1 cellular context compared by ENCODE assay signal in the genomic region with DNA sequence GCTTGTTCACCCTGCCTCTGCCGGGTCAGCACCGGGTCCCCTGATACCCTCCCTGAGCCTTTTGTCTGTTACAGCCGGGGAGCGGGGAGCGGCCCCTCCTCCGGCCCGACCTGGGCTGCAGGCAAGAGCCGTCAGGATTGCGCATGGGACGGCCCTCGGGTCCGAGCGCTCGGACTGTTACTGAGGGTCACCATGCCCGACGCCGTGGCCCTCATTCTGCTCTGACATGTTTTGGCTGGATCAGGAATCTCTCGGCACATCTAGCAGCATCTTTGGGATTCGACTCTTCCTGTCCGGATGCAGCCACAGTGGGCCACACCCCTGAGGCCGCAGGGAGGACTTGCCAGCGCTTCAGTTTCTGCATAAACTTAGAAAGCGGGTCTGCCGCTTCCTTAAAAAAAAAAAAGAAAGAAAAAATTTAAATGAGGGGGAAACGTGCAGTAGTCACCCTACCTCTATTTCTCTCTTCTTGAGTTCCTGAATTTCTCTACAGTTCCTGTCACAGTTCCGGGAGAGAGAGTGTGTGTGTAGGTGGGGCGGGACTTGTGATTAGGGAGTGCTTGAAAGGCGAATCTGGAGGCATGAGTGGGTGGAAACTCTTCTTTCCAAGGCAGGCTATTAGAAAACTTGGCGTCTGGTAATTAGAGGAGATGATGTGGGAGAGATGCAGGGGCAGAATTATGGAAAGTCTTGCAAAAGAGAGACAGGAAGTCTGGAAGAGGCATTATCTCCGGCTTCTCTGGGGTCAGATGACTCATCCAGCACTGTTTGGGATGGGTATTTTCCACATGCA.
TF ChIP-seq lines count a peak whose summit lies in the region.

No MANE protein-coding gene starts in this region.

TF ChIP-seq in HEK293, 187 proteins besides CTCF, POLR2A, EP300 and RAD21 (continued from another document and continues in another):
- TF ChIP-seq, protein P1, sequence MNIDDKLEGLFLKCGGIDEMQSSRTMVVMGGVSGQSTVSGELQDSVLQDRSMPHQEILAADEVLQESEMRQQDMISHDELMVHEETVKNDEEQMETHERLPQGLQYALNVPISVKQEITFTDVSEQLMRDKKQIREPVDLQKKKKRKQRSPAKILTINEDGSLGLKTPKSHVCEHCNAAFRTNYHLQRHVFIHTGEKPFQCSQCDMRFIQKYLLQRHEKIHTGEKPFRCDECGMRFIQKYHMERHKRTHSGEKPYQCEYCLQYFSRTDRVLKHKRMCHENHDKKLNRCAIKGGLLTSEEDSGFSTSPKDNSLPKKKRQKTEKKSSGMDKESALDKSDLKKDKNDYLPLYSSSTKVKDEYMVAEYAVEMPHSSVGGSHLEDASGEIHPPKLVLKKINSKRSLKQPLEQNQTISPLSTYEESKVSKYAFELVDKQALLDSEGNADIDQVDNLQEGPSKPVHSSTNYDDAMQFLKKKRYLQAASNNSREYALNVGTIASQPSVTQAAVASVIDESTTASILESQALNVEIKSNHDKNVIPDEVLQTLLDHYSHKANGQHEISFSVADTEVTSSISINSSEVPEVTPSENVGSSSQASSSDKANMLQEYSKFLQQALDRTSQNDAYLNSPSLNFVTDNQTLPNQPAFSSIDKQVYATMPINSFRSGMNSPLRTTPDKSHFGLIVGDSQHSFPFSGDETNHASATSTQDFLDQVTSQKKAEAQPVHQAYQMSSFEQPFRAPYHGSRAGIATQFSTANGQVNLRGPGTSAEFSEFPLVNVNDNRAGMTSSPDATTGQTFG (tag by site-specific recombination; IDR thresholded peaks at IDR 0.05; ENCODE audit: borderline replicate concordance): no peak
- no peak for TF ChIP-seq ZNF626 (tag by site-specific recombination; IDR thresholded peaks at IDR 0.05)
- TF ChIP-seq, protein P2, sequence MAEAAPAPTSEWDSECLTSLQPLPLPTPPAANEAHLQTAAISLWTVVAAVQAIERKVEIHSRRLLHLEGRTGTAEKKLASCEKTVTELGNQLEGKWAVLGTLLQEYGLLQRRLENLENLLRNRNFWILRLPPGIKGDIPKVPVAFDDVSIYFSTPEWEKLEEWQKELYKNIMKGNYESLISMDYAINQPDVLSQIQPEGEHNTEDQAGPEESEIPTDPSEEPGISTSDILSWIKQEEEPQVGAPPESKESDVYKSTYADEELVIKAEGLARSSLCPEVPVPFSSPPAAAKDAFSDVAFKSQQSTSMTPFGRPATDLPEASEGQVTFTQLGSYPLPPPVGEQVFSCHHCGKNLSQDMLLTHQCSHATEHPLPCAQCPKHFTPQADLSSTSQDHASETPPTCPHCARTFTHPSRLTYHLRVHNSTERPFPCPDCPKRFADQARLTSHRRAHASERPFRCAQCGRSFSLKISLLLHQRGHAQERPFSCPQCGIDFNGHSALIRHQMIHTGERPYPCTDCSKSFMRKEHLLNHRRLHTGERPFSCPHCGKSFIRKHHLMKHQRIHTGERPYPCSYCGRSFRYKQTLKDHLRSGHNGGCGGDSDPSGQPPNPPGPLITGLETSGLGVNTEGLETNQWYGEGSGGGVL (tag by site-specific recombination; IDR thresholded peaks at IDR 0.05): peak; percentile 30; the same call in 1 of the 2 replicates
- TF ChIP-seq, protein P3, sequence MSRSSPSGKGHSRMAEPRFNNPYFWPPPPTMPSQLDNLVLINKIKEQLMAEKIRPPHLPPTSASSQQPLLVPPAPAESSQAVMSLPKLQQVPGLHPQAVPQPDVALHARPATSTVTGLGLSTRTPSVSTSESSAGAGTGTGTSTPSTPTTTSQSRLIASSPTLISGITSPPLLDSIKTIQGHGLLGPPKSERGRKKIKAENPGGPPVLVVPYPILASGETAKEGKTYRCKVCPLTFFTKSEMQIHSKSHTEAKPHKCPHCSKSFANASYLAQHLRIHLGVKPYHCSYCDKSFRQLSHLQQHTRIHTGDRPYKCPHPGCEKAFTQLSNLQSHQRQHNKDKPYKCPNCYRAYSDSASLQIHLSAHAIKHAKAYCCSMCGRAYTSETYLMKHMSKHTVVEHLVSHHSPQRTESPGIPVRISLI (tag by site-specific recombination; IDR thresholded peaks at IDR 0.05): no peak
- TF ChIP-seq TCF7L2 (IDR thresholded peaks at IDR 0.05; ENCODE audit: borderline replicate concordance, low read depth, low read length): no peak
- TF ChIP-seq, protein P4, sequence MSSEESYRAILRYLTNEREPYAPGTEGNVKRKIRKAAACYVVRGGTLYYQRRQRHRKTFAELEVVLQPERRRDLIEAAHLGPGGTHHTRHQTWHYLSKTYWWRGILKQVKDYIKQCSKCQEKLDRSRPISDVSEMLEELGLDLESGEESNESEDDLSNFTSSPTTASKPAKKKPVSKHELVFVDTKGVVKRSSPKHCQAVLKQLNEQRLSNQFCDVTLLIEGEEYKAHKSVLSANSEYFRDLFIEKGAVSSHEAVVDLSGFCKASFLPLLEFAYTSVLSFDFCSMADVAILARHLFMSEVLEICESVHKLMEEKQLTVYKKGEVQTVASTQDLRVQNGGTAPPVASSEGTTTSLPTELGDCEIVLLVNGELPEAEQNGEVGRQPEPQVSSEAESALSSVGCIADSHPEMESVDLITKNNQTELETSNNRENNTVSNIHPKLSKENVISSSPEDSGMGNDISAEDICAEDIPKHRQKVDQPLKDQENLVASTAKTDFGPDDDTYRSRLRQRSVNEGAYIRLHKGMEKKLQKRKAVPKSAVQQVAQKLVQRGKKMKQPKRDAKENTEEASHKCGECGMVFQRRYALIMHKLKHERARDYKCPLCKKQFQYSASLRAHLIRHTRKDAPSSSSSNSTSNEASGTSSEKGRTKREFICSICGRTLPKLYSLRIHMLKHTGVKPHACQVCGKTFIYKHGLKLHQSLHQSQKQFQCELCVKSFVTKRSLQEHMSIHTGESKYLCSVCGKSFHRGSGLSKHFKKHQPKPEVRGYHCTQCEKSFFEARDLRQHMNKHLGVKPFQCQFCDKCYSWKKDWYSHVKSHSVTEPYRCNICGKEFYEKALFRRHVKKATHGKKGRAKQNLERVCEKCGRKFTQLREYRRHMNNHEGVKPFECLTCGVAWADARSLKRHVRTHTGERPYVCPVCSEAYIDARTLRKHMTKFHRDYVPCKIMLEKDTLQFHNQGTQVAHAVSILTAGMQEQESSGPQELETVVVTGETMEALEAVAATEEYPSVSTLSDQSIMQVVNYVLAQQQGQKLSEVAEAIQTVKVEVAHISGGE (tag by site-specific recombination; conservative IDR thresholded peaks at IDR 0.05; ENCODE audit: low read depth): peak; percentile 64; the same call in 1 of the 2 replicates
- TF ChIP-seq, protein P5, sequence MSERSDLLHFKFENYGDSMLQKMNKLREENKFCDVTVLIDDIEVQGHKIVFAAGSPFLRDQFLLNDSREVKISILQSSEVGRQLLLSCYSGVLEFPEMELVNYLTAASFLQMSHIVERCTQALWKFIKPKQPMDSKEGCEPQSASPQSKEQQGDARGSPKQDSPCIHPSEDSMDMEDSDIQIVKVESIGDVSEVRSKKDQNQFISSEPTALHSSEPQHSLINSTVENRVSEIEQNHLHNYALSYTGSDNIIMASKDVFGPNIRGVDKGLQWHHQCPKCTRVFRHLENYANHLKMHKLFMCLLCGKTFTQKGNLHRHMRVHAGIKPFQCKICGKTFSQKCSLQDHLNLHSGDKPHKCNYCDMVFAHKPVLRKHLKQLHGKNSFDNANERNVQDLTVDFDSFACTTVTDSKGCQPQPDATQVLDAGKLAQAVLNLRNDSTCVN (tag by site-specific recombination; optimal IDR thresholded peaks at IDR 0.05): peak; percentile 52
- peak; percentile 41; the same call in 1 of the 2 replicates for TF ChIP-seq ZBTB20 (tag by site-specific recombination; IDR thresholded peaks at IDR 0.05)
- 0 out of 2 replicates have a peak, but pooled peaks have one; percentile 43 for TF ChIP-seq KLF1 (tag by site-specific recombination; IDR thresholded peaks at IDR 0.05)
- TF ChIP-seq, protein P6, sequence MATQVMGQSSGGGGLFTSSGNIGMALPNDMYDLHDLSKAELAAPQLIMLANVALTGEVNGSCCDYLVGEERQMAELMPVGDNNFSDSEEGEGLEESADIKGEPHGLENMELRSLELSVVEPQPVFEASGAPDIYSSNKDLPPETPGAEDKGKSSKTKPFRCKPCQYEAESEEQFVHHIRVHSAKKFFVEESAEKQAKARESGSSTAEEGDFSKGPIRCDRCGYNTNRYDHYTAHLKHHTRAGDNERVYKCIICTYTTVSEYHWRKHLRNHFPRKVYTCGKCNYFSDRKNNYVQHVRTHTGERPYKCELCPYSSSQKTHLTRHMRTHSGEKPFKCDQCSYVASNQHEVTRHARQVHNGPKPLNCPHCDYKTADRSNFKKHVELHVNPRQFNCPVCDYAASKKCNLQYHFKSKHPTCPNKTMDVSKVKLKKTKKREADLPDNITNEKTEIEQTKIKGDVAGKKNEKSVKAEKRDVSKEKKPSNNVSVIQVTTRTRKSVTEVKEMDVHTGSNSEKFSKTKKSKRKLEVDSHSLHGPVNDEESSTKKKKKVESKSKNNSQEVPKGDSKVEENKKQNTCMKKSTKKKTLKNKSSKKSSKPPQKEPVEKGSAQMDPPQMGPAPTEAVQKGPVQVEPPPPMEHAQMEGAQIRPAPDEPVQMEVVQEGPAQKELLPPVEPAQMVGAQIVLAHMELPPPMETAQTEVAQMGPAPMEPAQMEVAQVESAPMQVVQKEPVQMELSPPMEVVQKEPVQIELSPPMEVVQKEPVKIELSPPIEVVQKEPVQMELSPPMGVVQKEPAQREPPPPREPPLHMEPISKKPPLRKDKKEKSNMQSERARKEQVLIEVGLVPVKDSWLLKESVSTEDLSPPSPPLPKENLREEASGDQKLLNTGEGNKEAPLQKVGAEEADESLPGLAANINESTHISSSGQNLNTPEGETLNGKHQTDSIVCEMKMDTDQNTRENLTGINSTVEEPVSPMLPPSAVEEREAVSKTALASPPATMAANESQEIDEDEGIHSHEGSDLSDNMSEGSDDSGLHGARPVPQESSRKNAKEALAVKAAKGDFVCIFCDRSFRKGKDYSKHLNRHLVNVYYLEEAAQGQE (tag by site-specific recombination; IDR thresholded peaks at IDR 0.05): no peak
- peak; percentile 17; the same call in 1 of the 2 replicates for TF ChIP-seq ZNF394 (tag by site-specific recombination; IDR thresholded peaks at IDR 0.05; ENCODE audit: borderline replicate concordance)
- TF ChIP-seq ZXDB (tag by site-specific recombination; IDR thresholded peaks at IDR 0.05): peak; percentile 88
- 0 out of 2 replicates have a peak, but pooled peaks have one; percentile 11 for TF ChIP-seq TRIM28 (IDR thresholded peaks at IDR 0.05; ENCODE audit: borderline replicate concordance, low read length)
- peak; percentile 91; the same call in 1 of the 2 replicates for TF ChIP-seq ZNF777 (tag by site-specific recombination; IDR thresholded peaks at IDR 0.05; ENCODE audit: borderline replicate concordance)
- no peak for TF ChIP-seq ZNF701 (tag by site-specific recombination; IDR thresholded peaks at IDR 0.05)
- TF ChIP-seq PRDM1 (tag by site-specific recombination; IDR thresholded peaks at IDR 0.05): peak; percentile 92
- TF ChIP-seq ZBTB17 (tag by site-specific recombination; IDR thresholded peaks at IDR 0.05): peak; percentile 79
- TF ChIP-seq KLF8 (tag by site-specific recombination; IDR thresholded peaks at IDR 0.05): peak; percentile 79
- TF ChIP-seq, protein P7, sequence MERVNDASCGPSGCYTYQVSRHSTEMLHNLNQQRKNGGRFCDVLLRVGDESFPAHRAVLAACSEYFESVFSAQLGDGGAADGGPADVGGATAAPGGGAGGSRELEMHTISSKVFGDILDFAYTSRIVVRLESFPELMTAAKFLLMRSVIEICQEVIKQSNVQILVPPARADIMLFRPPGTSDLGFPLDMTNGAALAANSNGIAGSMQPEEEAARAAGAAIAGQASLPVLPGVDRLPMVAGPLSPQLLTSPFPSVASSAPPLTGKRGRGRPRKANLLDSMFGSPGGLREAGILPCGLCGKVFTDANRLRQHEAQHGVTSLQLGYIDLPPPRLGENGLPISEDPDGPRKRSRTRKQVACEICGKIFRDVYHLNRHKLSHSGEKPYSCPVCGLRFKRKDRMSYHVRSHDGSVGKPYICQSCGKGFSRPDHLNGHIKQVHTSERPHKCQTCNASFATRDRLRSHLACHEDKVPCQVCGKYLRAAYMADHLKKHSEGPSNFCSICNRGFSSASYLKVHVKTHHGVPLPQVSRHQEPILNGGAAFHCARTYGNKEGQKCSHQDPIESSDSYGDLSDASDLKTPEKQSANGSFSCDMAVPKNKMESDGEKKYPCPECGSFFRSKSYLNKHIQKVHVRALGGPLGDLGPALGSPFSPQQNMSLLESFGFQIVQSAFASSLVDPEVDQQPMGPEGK (tag by site-specific recombination; IDR thresholded peaks at IDR 0.05): peak; percentile 34; the same call in 1 of the 2 replicates
- no peak for TF ChIP-seq ZNF214 (tag by site-specific recombination; IDR thresholded peaks at IDR 0.05; ENCODE audit: borderline replicate concordance)
- TF ChIP-seq, protein P8, sequence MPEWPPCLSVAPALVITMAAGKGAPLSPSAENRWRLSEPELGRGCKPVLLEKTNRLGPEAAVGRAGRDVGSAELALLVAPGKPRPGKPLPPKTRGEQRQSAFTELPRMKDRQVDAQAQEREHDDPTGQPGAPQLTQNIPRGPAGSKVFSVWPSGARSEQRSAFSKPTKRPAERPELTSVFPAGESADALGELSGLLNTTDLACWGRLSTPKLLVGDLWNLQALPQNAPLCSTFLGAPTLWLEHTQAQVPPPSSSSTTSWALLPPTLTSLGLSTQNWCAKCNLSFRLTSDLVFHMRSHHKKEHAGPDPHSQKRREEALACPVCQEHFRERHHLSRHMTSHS (tag by site-specific recombination; IDR thresholded peaks at IDR 0.05): no peak
- TF ChIP-seq ZNF138 (tag by site-specific recombination; IDR thresholded peaks at IDR 0.05; ENCODE audit: borderline replicate concordance): no peak
- TF ChIP-seq ZNF140 (tag by site-specific recombination; IDR thresholded peaks at IDR 0.05): no peak
- TF ChIP-seq KLF10 (tag by site-specific recombination; IDR thresholded peaks at IDR 0.05): peak; percentile 77
- TF ChIP-seq, protein P9, sequence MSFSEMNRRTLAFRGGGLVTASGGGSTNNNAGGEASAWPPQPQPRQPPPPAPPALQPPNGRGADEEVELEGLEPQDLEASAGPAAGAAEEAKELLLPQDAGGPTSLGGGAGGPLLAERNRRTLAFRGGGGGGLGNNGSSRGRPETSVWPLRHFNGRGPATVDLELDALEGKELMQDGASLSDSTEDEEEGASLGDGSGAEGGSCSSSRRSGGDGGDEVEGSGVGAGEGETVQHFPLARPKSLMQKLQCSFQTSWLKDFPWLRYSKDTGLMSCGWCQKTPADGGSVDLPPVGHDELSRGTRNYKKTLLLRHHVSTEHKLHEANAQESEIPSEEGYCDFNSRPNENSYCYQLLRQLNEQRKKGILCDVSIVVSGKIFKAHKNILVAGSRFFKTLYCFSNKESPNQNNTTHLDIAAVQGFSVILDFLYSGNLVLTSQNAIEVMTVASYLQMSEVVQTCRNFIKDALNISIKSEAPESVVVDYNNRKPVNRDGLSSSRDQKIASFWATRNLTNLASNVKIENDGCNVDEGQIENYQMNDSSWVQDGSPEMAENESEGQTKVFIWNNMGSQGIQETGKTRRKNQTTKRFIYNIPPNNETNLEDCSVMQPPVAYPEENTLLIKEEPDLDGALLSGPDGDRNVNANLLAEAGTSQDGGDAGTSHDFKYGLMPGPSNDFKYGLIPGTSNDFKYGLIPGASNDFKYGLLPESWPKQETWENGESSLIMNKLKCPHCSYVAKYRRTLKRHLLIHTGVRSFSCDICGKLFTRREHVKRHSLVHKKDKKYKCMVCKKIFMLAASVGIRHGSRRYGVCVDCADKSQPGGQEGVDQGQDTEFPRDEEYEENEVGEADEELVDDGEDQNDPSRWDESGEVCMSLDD (tag by site-specific recombination; IDR thresholded peaks at IDR 0.05): no peak
- TF ChIP-seq ZFHX2 (tag by site-specific recombination; conservative IDR thresholded peaks at IDR 0.05): peak; percentile 98
- TF ChIP-seq, protein P10, sequence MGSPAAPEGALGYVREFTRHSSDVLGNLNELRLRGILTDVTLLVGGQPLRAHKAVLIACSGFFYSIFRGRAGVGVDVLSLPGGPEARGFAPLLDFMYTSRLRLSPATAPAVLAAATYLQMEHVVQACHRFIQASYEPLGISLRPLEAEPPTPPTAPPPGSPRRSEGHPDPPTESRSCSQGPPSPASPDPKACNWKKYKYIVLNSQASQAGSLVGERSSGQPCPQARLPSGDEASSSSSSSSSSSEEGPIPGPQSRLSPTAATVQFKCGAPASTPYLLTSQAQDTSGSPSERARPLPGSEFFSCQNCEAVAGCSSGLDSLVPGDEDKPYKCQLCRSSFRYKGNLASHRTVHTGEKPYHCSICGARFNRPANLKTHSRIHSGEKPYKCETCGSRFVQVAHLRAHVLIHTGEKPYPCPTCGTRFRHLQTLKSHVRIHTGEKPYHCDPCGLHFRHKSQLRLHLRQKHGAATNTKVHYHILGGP (tag by site-specific recombination; IDR thresholded peaks at IDR 0.05): no peak
